1 cellular context compared by ENCODE assay signal in the genomic region with DNA sequence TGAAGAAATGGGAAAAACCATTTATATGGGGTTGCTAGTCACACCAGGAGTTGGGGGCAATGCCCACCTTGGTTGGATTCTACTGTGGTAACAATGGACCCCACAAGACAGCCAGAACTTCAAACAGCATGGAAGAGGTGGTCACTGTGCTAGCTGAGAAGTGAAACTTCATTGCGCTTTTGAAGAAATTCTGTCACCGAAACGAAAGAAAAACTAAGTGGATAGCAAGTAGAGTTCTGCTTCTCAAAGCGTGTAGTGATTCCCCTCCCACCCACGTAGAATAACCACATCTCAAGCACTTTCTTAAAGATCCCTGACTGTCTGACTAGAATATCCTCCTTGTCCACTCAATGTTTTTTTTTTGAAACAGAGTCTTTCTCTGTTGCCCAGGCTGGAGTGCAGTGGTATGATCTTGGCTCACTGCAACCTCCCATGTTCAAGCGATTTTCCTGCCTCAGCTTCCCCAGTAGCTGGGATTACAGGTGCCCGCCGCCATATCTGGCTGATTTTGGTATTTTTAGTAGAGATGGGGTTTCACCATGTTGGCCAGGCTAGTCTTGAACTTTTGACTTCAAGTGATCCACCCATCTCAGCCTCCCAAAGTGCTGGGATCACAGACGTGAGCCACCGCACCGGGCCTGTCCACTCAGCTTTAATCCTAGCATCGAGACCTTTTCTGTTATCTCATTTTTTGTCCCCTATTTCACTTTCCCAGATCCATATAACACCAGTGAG.
TF ChIP-seq lines count a peak whose summit lies in the region.

No MANE protein-coding gene starts in this region.

TF ChIP-seq in GM12878, 131 proteins besides CTCF, POLR2A, EP300 and RAD21 (continued from another document):
- TF ChIP-seq POLR2AphosphoS2 (IDR thresholded peaks at IDR 0.05; ENCODE audit: low read depth, low read length) (no peak), CBX3 (IDR thresholded peaks at IDR 0.05; ENCODE audit: borderline replicate concordance, low read depth) (no peak), POU2F2 (IDR thresholded peaks at IDR 0.05; ENCODE audit: borderline replicate concordance, low read depth, low read length) (no peak), MXI1 (IDR thresholded peaks at IDR 0.05; ENCODE audit: low read depth, low read length) (no peak), SMAD1 (IDR thresholded peaks at IDR 0.05; ENCODE audit: low read depth, partially characterized antibody) (no peak), IRF5 (IDR thresholded peaks at IDR 0.05; ENCODE audit: borderline replicate concordance) (no peak), SIN3A (IDR thresholded peaks at IDR 0.05; ENCODE audit: low read depth, low read length) (no peak), RELB (IDR thresholded peaks at IDR 0.05; ENCODE audit: low read depth) (peak; percentile 71; the same call in 1 of the 2 replicates), LARP7 (IDR thresholded peaks at IDR 0.05) (no peak), NBN (IDR thresholded peaks at IDR 0.05) (peak; percentile 82; the same call in 1 of the 2 replicates), FOXK2 (IDR thresholded peaks at IDR 0.05) (no peak), SPI1 (IDR thresholded peaks at IDR 0.05; ENCODE audit: borderline replicate concordance, insufficient read depth, low read depth, low read length) (peak; percentile 83), CBFB (IDR thresholded peaks at IDR 0.05; ENCODE audit: low read depth) (peak; percentile 79; the same call in 1 of the 2 replicates), KDM1A (IDR thresholded peaks at IDR 0.05; ENCODE audit: borderline replicate concordance) (no peak), CHD1 (IDR thresholded peaks at IDR 0.05; ENCODE audit: low read depth, low read length) (no peak), ZNF274 (IDR thresholded peaks at IDR 0.05; ENCODE audit: insufficient read depth, insufficient read length) (no peak), SMAD5 (IDR thresholded peaks at IDR 0.05; ENCODE audit: low read depth) (no peak), PAX8 (IDR thresholded peaks at IDR 0.05) (no peak), WRNIP1 (IDR thresholded peaks at IDR 0.05; ENCODE audit: borderline replicate concordance, low read depth, low read length) (no peak)
- TF ChIP-seq, protein P1, sequence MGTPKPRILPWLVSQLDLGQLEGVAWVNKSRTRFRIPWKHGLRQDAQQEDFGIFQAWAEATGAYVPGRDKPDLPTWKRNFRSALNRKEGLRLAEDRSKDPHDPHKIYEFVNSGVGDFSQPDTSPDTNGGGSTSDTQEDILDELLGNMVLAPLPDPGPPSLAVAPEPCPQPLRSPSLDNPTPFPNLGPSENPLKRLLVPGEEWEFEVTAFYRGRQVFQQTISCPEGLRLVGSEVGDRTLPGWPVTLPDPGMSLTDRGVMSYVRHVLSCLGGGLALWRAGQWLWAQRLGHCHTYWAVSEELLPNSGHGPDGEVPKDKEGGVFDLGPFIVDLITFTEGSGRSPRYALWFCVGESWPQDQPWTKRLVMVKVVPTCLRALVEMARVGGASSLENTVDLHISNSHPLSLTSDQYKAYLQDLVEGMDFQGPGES (IDR thresholded peaks at IDR 0.05), result no peak
- TF ChIP-seq, protein P2, sequence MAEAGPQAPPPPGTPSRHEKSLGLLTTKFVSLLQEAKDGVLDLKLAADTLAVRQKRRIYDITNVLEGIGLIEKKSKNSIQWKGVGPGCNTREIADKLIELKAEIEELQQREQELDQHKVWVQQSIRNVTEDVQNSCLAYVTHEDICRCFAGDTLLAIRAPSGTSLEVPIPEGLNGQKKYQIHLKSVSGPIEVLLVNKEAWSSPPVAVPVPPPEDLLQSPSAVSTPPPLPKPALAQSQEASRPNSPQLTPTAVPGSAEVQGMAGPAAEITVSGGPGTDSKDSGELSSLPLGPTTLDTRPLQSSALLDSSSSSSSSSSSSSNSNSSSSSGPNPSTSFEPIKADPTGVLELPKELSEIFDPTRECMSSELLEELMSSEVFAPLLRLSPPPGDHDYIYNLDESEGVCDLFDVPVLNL (IDR thresholded peaks at IDR 0.05; ENCODE audit: low read depth, low read length), result no peak
